In the genomic region with DNA sequence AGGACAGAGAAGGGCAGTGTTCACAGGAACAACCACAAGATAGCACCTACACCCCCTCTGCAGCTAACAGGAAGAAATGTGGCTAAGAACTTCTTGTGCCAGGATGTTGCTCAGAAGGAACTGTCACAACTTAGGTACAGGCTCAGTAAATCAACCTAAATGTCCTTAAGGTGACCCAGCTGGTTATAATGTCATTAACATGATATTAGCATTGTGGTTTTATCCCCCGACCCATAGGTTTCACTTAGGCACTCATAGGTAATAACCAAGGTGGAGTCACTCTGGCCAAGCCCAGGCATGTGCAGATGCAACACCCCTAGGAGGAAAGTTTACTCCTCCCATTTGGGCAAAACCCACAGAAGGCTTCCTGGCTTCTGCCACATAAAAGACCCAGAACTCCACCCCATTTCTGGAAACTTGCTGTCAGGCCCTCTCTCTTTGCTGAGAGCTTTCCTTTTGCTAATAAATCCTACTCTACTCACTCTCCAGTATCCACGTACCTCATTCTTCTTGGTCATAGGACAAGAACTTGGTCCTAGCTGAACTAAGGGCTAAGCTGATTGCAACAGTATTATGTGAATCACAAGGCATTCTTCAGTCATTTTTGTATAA, we compare ENCODE assay signal across 14 cellular contexts.
A peak's percentile ranks its signal among the peaks of the same experiment; 100 is the strongest.
DNase-seq lines count a peak whose midpoint lies in the region; ATAC-seq and TF ChIP-seq lines count a peak whose summit lies in the region.
"Had no signal": no experiment of that assay in that cellular context is flagged by ENCODE, and none has a peak within 500 bp of the region (broad histone marks: within the 10 kb centered on the region; RNA-seq: fewer than 3 reads in every experiment).

No MANE protein-coding gene starts in this region.

- H3K36me3 Mint-ChIP-seq in activated naive CD4-positive, alpha-beta T cell treated with anti-CD3 and anti-CD28 coated beads, Interleukin-2, amount 50 U/mL, for 24 hours, result no peaks in the 10 kb centered on the region
- peaks cover 21% of the 10 kb centered on the region for H3K36me3 Mint-ChIP-seq in natural killer cell

- ATAC-seq in natural killer cell (peak; percentile 68 to 89 (median 79)), HG03521 (IDR thresholded peaks at IDR 0.05; ENCODE audit: unreplicated experiment) (no peak), left ventricle myocardium superior (no peak)

- H3K27me3 Mint-ChIP-seq in activated naive CD4-positive, alpha-beta T cell treated with anti-CD3 and anti-CD28 coated beads, Interleukin-2, amount 50 U/mL, for 24 hours, result no peaks in the 10 kb centered on the region
- H3K27me3 Mint-ChIP-seq in natural killer cell (ENCODE audit: low read depth in 2 of 2), result no peaks in the 10 kb centered on the region

- H3K9me3 Mint-ChIP-seq in activated naive CD4-positive, alpha-beta T cell treated with anti-CD3 and anti-CD28 coated beads, Interleukin-2, amount 50 U/mL, for 24 hours, result no peaks in the 10 kb centered on the region
- peaks cover 7 to 8% of the 10 kb centered on the region in 2 donors for H3K9me3 Mint-ChIP-seq in natural killer cell

- TF ChIP-seq CTCF in GM12865 (IDR thresholded peaks at IDR 0.05; ENCODE audit: insufficient read depth, low read depth, low read length, missing control alignments), result no peak
- TF ChIP-seq CTCF in natural killer cell (IDR thresholded peaks at IDR 0.05), result no peak

- DNase-seq in GM12865 (ENCODE audit: low read depth) (peak; percentile 2), natural killer cell (peak; percentile 34), putamen (ENCODE audit: low spot score) (no peak), NCI-H2081 treated with DMSO at 0.1 percent for 48 hours (lab: John Stamatoyannopoulos, UW) (no peak), left ventricle myocardium superior (no peak)
- DNase-seq in Jurkat, Clone E6-1 (ENCODE audit: low read depth, low spot score), result peak; percentile 20
- DNase-seq: Calu3, IMR-90, midbrain, NCI-H187, SK-N-SH had no signal

- H3K4me3 Mint-ChIP-seq in activated naive CD4-positive, alpha-beta T cell treated with anti-CD3 and anti-CD28 coated beads, Interleukin-2, amount 50 U/mL, for 24 hours, result peak overlapping the region; percentile 31
- peak overlapping the region; percentile 76 for H3K4me3 Mint-ChIP-seq in natural killer cell

- H3K27ac Mint-ChIP-seq in activated naive CD4-positive, alpha-beta T cell treated with anti-CD3 and anti-CD28 coated beads, Interleukin-2, amount 50 U/mL, for 24 hours, result peak overlapping the region; percentile 80
- H3K27ac Mint-ChIP-seq in natural killer cell, result peak overlapping the region; percentile 87 to 89

- H3K4me1 Mint-ChIP-seq in activated naive CD4-positive, alpha-beta T cell treated with anti-CD3 and anti-CD28 coated beads, Interleukin-2, amount 50 U/mL, for 24 hours, result peaks cover 20% of the 10 kb centered on the region
- H3K4me1 Mint-ChIP-seq in natural killer cell, result peaks cover 42 to 49% of the 10 kb centered on the region in 2 donors

- intact Hi-C loops in natural killer cell (cut with micrococcal nuclease) (loop anchor here (10.0 kb wide), 1 partner anchor 168 kb away; no protein-coding TSS in a partner anchor), left ventricle myocardium superior (cut with micrococcal nuclease) (no loop called here)

- no peak overlapping the region for H3K4me3 ChIP-seq in GM12865 (ENCODE audit: low read depth, low read length)
- H3K4me3 ChIP-seq in Jurkat, Clone E6-1 (ENCODE audit: low read length), result no peak overlapping the region
- H3K4me3 ChIP-seq: tibial nerve had no signal

Comparison
In these comparisons a context has a peak if more than half of its experiments do, and no peak if none do; other contexts are left out.
1. DNase-seq: peak in GM12865 (single experiment), Jurkat, Clone E6-1 (single experiment) and natural killer cell (single experiment); none in putamen (single experiment), NCI-H2081 treated with DMSO at 0.1 percent for 48 hours (single experiment) and left ventricle myocardium superior (single experiment).
2. ATAC-seq: peak in natural killer cell (3 of 3); none in HG03521 (single experiment) and left ventricle myocardium superior (single experiment).